In genomic region chr4:65287071-65287470, GRCh38 we compare ENCODE assay signal across 17 cellular contexts.
A peak's percentile ranks its signal among the peaks of the same experiment; 100 is the strongest.
DNase-seq lines count a peak whose midpoint lies in the region; ATAC-seq and TF ChIP-seq lines count a peak whose summit lies in the region.
"Had no signal": no experiment of that assay in that cellular context is flagged by ENCODE, and none has a peak within 500 bp of the region (broad histone marks: within the 10 kb centered on the region; RNA-seq: fewer than 3 reads in every experiment).

No MANE protein-coding gene starts in this region.

- no peak for TF ChIP-seq CTCF in endodermal cell (conservative IDR thresholded peaks at IDR 0.05)

- no peaks in the 10 kb centered on the region for H3K36me3 Mint-ChIP-seq in endodermal cell (ENCODE audit: low read depth)
- no peaks in the 10 kb centered on the region for H3K36me3 Mint-ChIP-seq in activated naive CD8-positive, alpha-beta T cell treated with anti-CD3 and anti-CD28 coated beads for 36 hours
- H3K36me3 Mint-ChIP-seq: CD8-positive, alpha-beta T cell had no signal

- no peaks in the 10 kb centered on the region for H3K4me1 ChIP-seq in endodermal cell (ENCODE audit: control insufficient read depth, insufficient read depth, low read length)
- H3K4me1 ChIP-seq: A549; BLaER1 treated with 17β-estradiol and CSF1 and Interleukin-3, amounts not matched to agents 10 nM and 100 nM; Caco-2 had no signal

- WGBS in endodermal cell (ENCODE audit: insufficient coverage in 1 of 2, insufficient read length in 1 of 2), 2 experiments, result 91 to 92% methylated on average over 2 to 3 of the region's 3 CpGs

- H3K4me3 Mint-ChIP-seq in endodermal cell, result no peak overlapping the region
- H3K4me3 Mint-ChIP-seq in activated naive CD8-positive, alpha-beta T cell treated with anti-CD3 and anti-CD28 coated beads for 36 hours, result no peak overlapping the region
- H3K4me3 Mint-ChIP-seq: B cell; CD4-positive, alpha-beta T cell; CD8-positive, alpha-beta T cell had no signal

- no peak overlapping the region for H3K9ac ChIP-seq in endodermal cell (ENCODE audit: extremely low read depth, low read length, poor library complexity, severe bottlenecking)
- H3K9ac ChIP-seq: BLaER1 treated with 17β-estradiol and CSF1 and Interleukin-3, amounts not matched to agents 10 nM and 100 nM had no signal

- no peaks in the 10 kb centered on the region for H3K4me1 Mint-ChIP-seq in endodermal cell
- H3K4me1 Mint-ChIP-seq in activated naive CD8-positive, alpha-beta T cell treated with anti-CD3 and anti-CD28 coated beads for 36 hours, result no peaks in the 10 kb centered on the region
- H3K4me1 Mint-ChIP-seq: B cell had no signal

- H3K27ac Mint-ChIP-seq in endodermal cell, result no peak overlapping the region
- H3K27ac Mint-ChIP-seq in activated naive CD8-positive, alpha-beta T cell treated with anti-CD3 and anti-CD28 coated beads for 36 hours, result no peak overlapping the region
- H3K27ac Mint-ChIP-seq: B cell; CD4-positive, alpha-beta T cell; CD8-positive, alpha-beta T cell had no signal

- no peak for ATAC-seq in GM19351 (IDR thresholded peaks at IDR 0.05; ENCODE audit: unreplicated experiment)
- ATAC-seq: A549; CD8-positive, alpha-beta T cell had no signal

- no peak overlapping the region for H3K27ac ChIP-seq in endodermal cell (ENCODE audit: low read depth, low read length)
- H3K27ac ChIP-seq: A549; BLaER1 treated with 17β-estradiol and CSF1 and Interleukin-3, amounts not matched to agents 10 nM and 100 nM; C4-2B had no signal

- H3K27me3 ChIP-seq in endodermal cell (ENCODE audit: control insufficient read depth, insufficient read depth, low read length, poor library complexity, severe bottlenecking), result no peaks in the 10 kb centered on the region
- H3K27me3 ChIP-seq: BLaER1 treated with 17β-estradiol and CSF1 and Interleukin-3, amounts not matched to agents 10 nM and 100 nM had no signal

- H3K9me3 Mint-ChIP-seq in endodermal cell, result peaks cover 12% of the 10 kb centered on the region
- H3K9me3 Mint-ChIP-seq in activated naive CD8-positive, alpha-beta T cell treated with anti-CD3 and anti-CD28 coated beads for 36 hours, result peaks cover 7% of the 10 kb centered on the region

- H3K4me3 ChIP-seq in endodermal cell (ENCODE audit: low read length), result peak overlapping the region; percentile 8
- H3K4me3 ChIP-seq: A549; BLaER1 treated with 17β-estradiol and CSF1 and Interleukin-3, amounts not matched to agents 10 nM and 100 nM had no signal

- H3K27me3 Mint-ChIP-seq in endodermal cell (ENCODE audit: insufficient read depth), result no peaks in the 10 kb centered on the region
- no peaks in the 10 kb centered on the region for H3K27me3 Mint-ChIP-seq in activated naive CD8-positive, alpha-beta T cell treated with anti-CD3 and anti-CD28 coated beads for 36 hours
- H3K27me3 Mint-ChIP-seq: B cell; CD4-positive, alpha-beta T cell had no signal

- H3K9me3 ChIP-seq in endodermal cell (ENCODE audit: control insufficient read depth, low read length), result peaks cover 18% of the 10 kb centered on the region
- H3K9me3 ChIP-seq: A549 had no signal

- peak; percentile 0 for DNase-seq in A172 (ENCODE audit: low spot score)
- DNase-seq in LHCN-M2 (ENCODE audit: low read depth), result peak; percentile 3
- no peak for DNase-seq in endodermal cell
- no peak for DNase-seq in activated naive CD8-positive, alpha-beta T cell treated with anti-CD3 and anti-CD28 coated beads for 36 hours
- DNase-seq: 8988T; AML-193; Caco-2; Calu3; CD4-positive, alpha-beta T cell; CD8-positive, alpha-beta T cell; DMS79 treated with DMSO at 0.1 percent for 48 hours; GF-D8 had no signal

- no peaks in the 10 kb centered on the region for H3K36me3 ChIP-seq in endodermal cell (ENCODE audit: control insufficient read depth, insufficient read depth, low read length)
- H3K36me3 ChIP-seq: BLaER1 treated with 17β-estradiol and CSF1 and Interleukin-3, amounts not matched to agents 10 nM and 100 nM had no signal

Comparison
In these comparisons a context has a peak if more than half of its experiments do, and no peak if none do; other contexts are left out.
1. DNase-seq: peak in A172 (single experiment) and LHCN-M2 (single experiment); none in endodermal cell (single experiment) and activated naive CD8-positive, alpha-beta T cell treated with anti-CD3 and anti-CD28 coated beads for 36 hours (single experiment).